17 cellular contexts compared by ENCODE assay signal in genomic region chr1:66176012-66176715, GRCh38.
DNase-seq lines count a peak whose midpoint lies in the region; TF ChIP-seq lines count a peak whose summit lies in the region.
"Had no signal": no experiment of that assay in that cellular context is flagged by ENCODE, and none has a peak within 500 bp of the region (broad histone marks: within the 10 kb centered on the region; RNA-seq: fewer than 3 reads in every experiment).

No MANE protein-coding gene starts in this region.

- no peaks in the 10 kb centered on the region for H3F3A ChIP-seq in OCI-LY1 (ENCODE audit: insufficient read depth, low read length)

- DNase-seq in ELR (ENCODE audit: low read depth) (peak; percentile 18), ecto neural progenitor cell (ENCODE audit: low spot score) (peak; percentile 50), NCI-H2171 (lab: John Stamatoyannopoulos, UW) (no peak), esophagus muscularis mucosa (ENCODE audit: extremely low spot score) (no peak), testis (no peak)
- no peak for DNase-seq in activated naive CD4-positive, alpha-beta T cell treated with Interleukin-2 at 50 U/mL for 16 hours
- DNase-seq: activated CD8-positive, alpha-beta T cell treated with anti-CD3 and anti-CD28 coated beads for 36 hours; activated naive CD8-positive, alpha-beta T cell treated with anti-CD3 and anti-CD28 coated beads, Interleukin-2, amount 50 U/mL, for 24 hours; BE2C; heart right ventricle; kidney; midbrain; NCI-H2029; sigmoid colon had no signal

- no peak overlapping the region for H3K9ac ChIP-seq in OCI-LY1 (ENCODE audit: low read length)

- no peaks in the 10 kb centered on the region for H4K20me1 ChIP-seq in OCI-LY1 (ENCODE audit: insufficient read depth, low read length)

- no peak overlapping the region for H2AFZ ChIP-seq in OCI-LY1 (ENCODE audit: low read length)

- H3K79me2 ChIP-seq in OCI-LY1 (ENCODE audit: insufficient read depth, low read length): no peaks in the 10 kb centered on the region

- H3K4me3 ChIP-seq in OCI-LY1 (ENCODE audit: low read depth, low read length, poor library complexity, severe bottlenecking): no peak overlapping the region
- H3K4me3 ChIP-seq in mesodermal cell (ENCODE audit: extremely low read depth, insufficient read depth, low read length, poor library complexity, severe bottlenecking): no peak overlapping the region
- no peak overlapping the region for H3K4me3 ChIP-seq in esophagus muscularis mucosa
- H3K4me3 ChIP-seq in testis: no peak overlapping the region
- H3K4me3 ChIP-seq: heart right ventricle, sigmoid colon had no signal

- H3K9me2 ChIP-seq in OCI-LY1 (ENCODE audit: low read depth, low read length): no peaks in the 10 kb centered on the region

- H3K36me3 ChIP-seq in OCI-LY1 (ENCODE audit: insufficient read depth, low read length) (no peaks in the 10 kb centered on the region), mesodermal cell (ENCODE audit: control insufficient read depth, insufficient read depth, low read length) (no peaks in the 10 kb centered on the region), esophagus muscularis mucosa (no peaks in the 10 kb centered on the region), testis (ENCODE audit: low read depth, missing control alignments) (no peaks in the 10 kb centered on the region)
- H3K36me3 ChIP-seq: BE2C, heart right ventricle, sigmoid colon had no signal

- TF ChIP-seq EP300 in esophagus muscularis mucosa (IDR thresholded peaks at IDR 0.05): no peak

- H3K9me3 ChIP-seq in OCI-LY1 (ENCODE audit: low read length): no peaks in the 10 kb centered on the region
- H3K9me3 ChIP-seq in mesodermal cell (ENCODE audit: control insufficient read depth, low read length): no peaks in the 10 kb centered on the region
- H3K9me3 ChIP-seq in esophagus muscularis mucosa: no peaks in the 10 kb centered on the region
- H3K9me3 ChIP-seq in testis: no peaks in the 10 kb centered on the region
- H3K9me3 ChIP-seq: BE2C, heart right ventricle, sigmoid colon had no signal

- H3K4me1 ChIP-seq in OCI-LY1 (ENCODE audit: insufficient read depth, low read length, severe bottlenecking) (peaks cover 59% of the 10 kb centered on the region), mesodermal cell (ENCODE audit: control insufficient read depth, insufficient read depth, low read length, poor library complexity, severe bottlenecking) (peaks cover 9% of the 10 kb centered on the region), esophagus muscularis mucosa (peaks cover 0 to 8% (median 6%) of the 10 kb centered on the region in 4 donors), testis (no peaks in the 10 kb centered on the region)
- H3K4me1 ChIP-seq: heart right ventricle had no signal

- TF ChIP-seq POLR2A in esophagus muscularis mucosa (IDR thresholded peaks at IDR 0.05; ENCODE audit: low read depth) (no peak), testis (IDR thresholded peaks at IDR 0.05) (no peak)

- H3K4me2 ChIP-seq in OCI-LY1 (ENCODE audit: low read length): no peak overlapping the region

- 37 to 69% methylated on average over 2 to 5 of the region's 5 CpGs for WGBS in mesodermal cell (ENCODE audit: insufficient coverage in 2 of 2), 2 experiments
- WGBS in esophagus muscularis mucosa: 41% methylated on average over 5 of the region's 5 CpGs
- 45 to 47% methylated on average over 5 of the region's 5 CpGs for WGBS in testis, 2 donors

- intact Hi-C loops in esophagus muscularis mucosa (cut with DNase I) (no loop called here), testis (cut with DNase I; ENCODE audit: low total_unique reads) (no loop called here)

- no peak for TF ChIP-seq CTCF in OCI-LY1 (IDR thresholded peaks at IDR 0.05; ENCODE audit: low read length)
- no peak for TF ChIP-seq CTCF in esophagus muscularis mucosa (IDR thresholded peaks at IDR 0.05)
- TF ChIP-seq CTCF in testis (IDR thresholded peaks at IDR 0.05): no peak

- H3K27ac ChIP-seq in OCI-LY1 (ENCODE audit: low read depth, low read length, poor library complexity, severe bottlenecking) (peak overlapping the region; percentile 26), mesodermal cell (ENCODE audit: low read depth, low read length, severe bottlenecking) (peak overlapping the region; percentile 81), esophagus muscularis mucosa (replicated peaks in 1 of 4) (no peak overlapping the region), testis (no peak overlapping the region)
- H3K27ac ChIP-seq: epithelial cell of prostate, heart right ventricle had no signal

- H3K27me3 ChIP-seq in OCI-LY1 (ENCODE audit: insufficient read depth, low read length) (no peaks in the 10 kb centered on the region), esophagus muscularis mucosa (no peaks in the 10 kb centered on the region), testis (no peaks in the 10 kb centered on the region)
- H3K27me3 ChIP-seq: BE2C, sigmoid colon had no signal

Comparison
In these comparisons a context has a peak if more than half of its experiments do, and no peak if none do; other contexts are left out.
1. DNase-seq: peak in ELR (single experiment) and ecto neural progenitor cell (single experiment); none in NCI-H2171 (single experiment), esophagus muscularis mucosa (single experiment), activated naive CD4-positive, alpha-beta T cell treated with Interleukin-2 at 50 U/mL for 16 hours (single experiment) and testis (single experiment).
2. H3K27ac ChIP-seq: peak in OCI-LY1 (single experiment) and mesodermal cell (single experiment); none in esophagus muscularis mucosa (0 of 4) and testis (0 of 2).